1 cellular context compared by ENCODE assay signal in the genomic region with DNA sequence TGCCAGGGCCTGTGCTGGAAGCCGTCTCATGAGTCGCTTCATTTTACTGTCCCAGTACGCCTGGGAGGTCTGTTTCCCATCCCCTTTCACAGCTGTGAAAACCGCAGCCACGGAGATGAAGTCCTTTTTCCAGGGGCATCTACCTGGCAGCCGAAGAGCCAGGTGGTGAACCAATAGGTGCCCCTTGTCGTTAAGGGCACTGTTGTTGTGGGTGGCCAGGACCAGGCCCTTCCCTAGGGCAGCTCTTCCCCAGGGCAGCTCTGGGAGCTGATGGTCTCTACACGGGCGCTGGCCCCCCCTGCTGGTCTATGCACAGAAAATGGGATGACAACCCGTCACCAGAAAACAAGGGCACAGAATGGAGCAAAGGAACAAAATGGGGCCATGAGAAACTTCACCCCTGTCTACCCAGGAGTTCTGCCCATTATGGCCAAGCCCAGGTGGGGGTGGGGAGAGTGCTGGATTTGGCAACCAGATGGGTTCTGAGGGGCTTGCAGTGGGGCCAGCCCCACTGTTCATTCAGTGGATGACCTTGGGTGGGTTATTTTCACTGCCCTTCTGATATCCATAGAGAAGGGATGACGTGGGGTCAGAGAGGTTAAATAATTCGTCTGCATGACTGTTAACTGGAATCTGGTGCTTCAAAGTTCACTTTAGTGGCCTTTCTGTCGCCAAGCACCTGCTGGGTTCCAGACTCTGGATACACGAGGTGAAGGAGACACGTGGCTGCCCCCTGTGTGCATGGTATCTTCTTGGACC.
TF ChIP-seq lines count a peak whose summit lies in the region.

No MANE protein-coding gene starts in this region.

TF ChIP-seq in HepG2, 621 proteins besides CTCF, POLR2A, EP300 and RAD21 (continued from another document and continues in another):
- TF ChIP-seq, protein P1, sequence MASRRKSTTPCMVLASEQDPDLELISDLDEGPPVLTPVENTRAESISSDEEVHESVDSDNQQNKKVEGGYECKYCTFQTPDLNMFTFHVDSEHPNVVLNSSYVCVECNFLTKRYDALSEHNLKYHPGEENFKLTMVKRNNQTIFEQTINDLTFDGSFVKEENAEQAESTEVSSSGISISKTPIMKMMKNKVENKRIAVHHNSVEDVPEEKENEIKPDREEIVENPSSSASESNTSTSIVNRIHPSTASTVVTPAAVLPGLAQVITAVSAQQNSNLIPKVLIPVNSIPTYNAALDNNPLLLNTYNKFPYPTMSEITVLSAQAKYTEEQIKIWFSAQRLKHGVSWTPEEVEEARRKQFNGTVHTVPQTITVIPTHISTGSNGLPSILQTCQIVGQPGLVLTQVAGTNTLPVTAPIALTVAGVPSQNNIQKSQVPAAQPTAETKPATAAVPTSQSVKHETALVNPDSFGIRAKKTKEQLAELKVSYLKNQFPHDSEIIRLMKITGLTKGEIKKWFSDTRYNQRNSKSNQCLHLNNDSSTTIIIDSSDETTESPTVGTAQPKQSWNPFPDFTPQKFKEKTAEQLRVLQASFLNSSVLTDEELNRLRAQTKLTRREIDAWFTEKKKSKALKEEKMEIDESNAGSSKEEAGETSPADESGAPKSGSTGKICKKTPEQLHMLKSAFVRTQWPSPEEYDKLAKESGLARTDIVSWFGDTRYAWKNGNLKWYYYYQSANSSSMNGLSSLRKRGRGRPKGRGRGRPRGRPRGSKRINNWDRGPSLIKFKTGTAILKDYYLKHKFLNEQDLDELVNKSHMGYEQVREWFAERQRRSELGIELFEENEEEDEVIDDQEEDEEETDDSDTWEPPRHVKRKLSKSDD (CRISPR knock-in tag; IDR thresholded peaks at IDR 0.05; ENCODE audit: low read depth), result no peak
- TF ChIP-seq ZNF788 (CRISPR knock-in tag; IDR thresholded peaks at IDR 0.05; ENCODE audit: borderline replicate concordance), result no peak; the same call in 1 of the 2 replicates
- TF ChIP-seq, protein P2, sequence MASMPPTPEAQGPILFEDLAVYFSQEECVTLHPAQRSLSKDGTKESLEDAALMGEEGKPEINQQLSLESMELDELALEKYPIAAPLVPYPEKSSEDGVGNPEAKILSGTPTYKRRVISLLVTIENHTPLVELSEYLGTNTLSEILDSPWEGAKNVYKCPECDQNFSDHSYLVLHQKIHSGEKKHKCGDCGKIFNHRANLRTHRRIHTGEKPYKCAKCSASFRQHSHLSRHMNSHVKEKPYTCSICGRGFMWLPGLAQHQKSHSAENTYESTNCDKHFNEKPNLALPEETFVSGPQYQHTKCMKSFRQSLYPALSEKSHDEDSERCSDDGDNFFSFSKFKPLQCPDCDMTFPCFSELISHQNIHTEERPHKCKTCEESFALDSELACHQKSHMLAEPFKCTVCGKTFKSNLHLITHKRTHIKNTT (CRISPR knock-in tag; IDR thresholded peaks at IDR 0.05), result no peak
- peak; percentile 78; the same call in 1 of the 2 replicates for TF ChIP-seq ZSCAN9 (CRISPR knock-in tag; IDR thresholded peaks at IDR 0.05; ENCODE audit: borderline replicate concordance)
- TF ChIP-seq AHR (CRISPR knock-in tag; IDR thresholded peaks at IDR 0.05), result no peak
- peak; percentile 76 for TF ChIP-seq TARDBP (CRISPR knock-in tag; IDR thresholded peaks at IDR 0.05)
- TF ChIP-seq ZNF572 (CRISPR knock-in tag; IDR thresholded peaks at IDR 0.05), result peak; percentile 82
- no peak for TF ChIP-seq CREB1 (IDR thresholded peaks at IDR 0.05)
- TF ChIP-seq CREB1 (CRISPR knock-in tag; IDR thresholded peaks at IDR 0.05), result no peak
- TF ChIP-seq ZSCAN20 (CRISPR knock-in tag; IDR thresholded peaks at IDR 0.05; ENCODE audit: borderline replicate concordance), result no peak
- TF ChIP-seq, protein P3, sequence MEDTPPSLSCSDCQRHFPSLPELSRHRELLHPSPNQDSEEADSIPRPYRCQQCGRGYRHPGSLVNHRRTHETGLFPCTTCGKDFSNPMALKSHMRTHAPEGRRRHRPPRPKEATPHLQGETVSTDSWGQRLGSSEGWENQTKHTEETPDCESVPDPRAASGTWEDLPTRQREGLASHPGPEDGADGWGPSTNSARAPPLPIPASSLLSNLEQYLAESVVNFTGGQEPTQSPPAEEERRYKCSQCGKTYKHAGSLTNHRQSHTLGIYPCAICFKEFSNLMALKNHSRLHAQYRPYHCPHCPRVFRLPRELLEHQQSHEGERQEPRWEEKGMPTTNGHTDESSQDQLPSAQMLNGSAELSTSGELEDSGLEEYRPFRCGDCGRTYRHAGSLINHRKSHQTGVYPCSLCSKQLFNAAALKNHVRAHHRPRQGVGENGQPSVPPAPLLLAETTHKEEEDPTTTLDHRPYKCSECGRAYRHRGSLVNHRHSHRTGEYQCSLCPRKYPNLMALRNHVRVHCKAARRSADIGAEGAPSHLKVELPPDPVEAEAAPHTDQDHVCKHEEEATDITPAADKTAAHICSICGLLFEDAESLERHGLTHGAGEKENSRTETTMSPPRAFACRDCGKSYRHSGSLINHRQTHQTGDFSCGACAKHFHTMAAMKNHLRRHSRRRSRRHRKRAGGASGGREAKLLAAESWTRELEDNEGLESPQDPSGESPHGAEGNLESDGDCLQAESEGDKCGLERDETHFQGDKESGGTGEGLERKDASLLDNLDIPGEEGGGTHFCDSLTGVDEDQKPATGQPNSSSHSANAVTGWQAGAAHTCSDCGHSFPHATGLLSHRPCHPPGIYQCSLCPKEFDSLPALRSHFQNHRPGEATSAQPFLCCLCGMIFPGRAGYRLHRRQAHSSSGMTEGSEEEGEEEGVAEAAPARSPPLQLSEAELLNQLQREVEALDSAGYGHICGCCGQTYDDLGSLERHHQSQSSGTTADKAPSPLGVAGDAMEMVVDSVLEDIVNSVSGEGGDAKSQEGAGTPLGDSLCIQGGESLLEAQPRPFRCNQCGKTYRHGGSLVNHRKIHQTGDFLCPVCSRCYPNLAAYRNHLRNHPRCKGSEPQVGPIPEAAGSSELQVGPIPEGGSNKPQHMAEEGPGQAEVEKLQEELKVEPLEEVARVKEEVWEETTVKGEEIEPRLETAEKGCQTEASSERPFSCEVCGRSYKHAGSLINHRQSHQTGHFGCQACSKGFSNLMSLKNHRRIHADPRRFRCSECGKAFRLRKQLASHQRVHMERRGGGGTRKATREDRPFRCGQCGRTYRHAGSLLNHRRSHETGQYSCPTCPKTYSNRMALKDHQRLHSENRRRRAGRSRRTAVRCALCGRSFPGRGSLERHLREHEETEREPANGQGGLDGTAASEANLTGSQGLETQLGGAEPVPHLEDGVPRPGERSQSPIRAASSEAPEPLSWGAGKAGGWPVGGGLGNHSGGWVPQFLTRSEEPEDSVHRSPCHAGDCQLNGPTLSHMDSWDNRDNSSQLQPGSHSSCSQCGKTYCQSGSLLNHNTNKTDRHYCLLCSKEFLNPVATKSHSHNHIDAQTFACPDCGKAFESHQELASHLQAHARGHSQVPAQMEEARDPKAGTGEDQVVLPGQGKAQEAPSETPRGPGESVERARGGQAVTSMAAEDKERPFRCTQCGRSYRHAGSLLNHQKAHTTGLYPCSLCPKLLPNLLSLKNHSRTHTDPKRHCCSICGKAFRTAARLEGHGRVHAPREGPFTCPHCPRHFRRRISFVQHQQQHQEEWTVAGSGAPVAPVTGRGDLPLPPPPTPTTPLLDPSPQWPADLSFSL (CRISPR knock-in tag; IDR thresholded peaks at IDR 0.05), result no peak
- TF ChIP-seq NR2F6 (IDR thresholded peaks at IDR 0.05), result peak; percentile 56; the same call in 1 of the 2 replicates
- TF ChIP-seq NR2F6 (CRISPR knock-in tag; IDR thresholded peaks at IDR 0.05), result peak; percentile 67; the same call in 1 of the 2 replicates
- no peak for TF ChIP-seq ZNF253 (CRISPR knock-in tag; IDR thresholded peaks at IDR 0.05; ENCODE audit: borderline replicate concordance)
- TF ChIP-seq PLRG1 (conservative IDR thresholded peaks at IDR 0.05), result no peak
- 0 out of 2 replicates have a peak, but pooled peaks have one; percentile 42 for TF ChIP-seq ZBTB8A (CRISPR knock-in tag; IDR thresholded peaks at IDR 0.05; ENCODE audit: borderline replicate concordance, low read depth)
- TF ChIP-seq, protein P4, sequence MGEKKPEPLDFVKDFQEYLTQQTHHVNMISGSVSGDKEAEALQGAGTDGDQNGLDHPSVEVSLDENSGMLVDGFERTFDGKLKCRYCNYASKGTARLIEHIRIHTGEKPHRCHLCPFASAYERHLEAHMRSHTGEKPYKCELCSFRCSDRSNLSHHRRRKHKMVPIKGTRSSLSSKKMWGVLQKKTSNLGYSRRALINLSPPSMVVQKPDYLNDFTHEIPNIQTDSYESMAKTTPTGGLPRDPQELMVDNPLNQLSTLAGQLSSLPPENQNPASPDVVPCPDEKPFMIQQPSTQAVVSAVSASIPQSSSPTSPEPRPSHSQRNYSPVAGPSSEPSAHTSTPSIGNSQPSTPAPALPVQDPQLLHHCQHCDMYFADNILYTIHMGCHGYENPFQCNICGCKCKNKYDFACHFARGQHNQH (CRISPR knock-in tag; IDR thresholded peaks at IDR 0.05), result peak; percentile 69; the same call in 1 of the 2 replicates
- TF ChIP-seq FOXK2 (IDR thresholded peaks at IDR 0.05), result no peak
- no peak for TF ChIP-seq RFX3 (CRISPR knock-in tag; IDR thresholded peaks at IDR 0.05)
- no peak for TF ChIP-seq ZNF878 (CRISPR knock-in tag; IDR thresholded peaks at IDR 0.05)
- no peak for TF ChIP-seq PTBP1 (IDR thresholded peaks at IDR 0.05; ENCODE audit: low read depth, low read length, poor library complexity, severe bottlenecking)
- TF ChIP-seq RNF2 (conservative IDR thresholded peaks at IDR 0.05; ENCODE audit: low read depth), result no peak
- no peak; the same call in 1 of the 2 replicates for TF ChIP-seq ZBTB20 (CRISPR knock-in tag; IDR thresholded peaks at IDR 0.05; ENCODE audit: borderline replicate concordance, low read depth)
- TF ChIP-seq MBD4 (IDR thresholded peaks at IDR 0.05; ENCODE audit: borderline replicate concordance, low read length), result no peak
- TF ChIP-seq ZNF850 (CRISPR knock-in tag; conservative IDR thresholded peaks at IDR 0.05), result no peak
- TF ChIP-seq RFX5 (IDR thresholded peaks at IDR 0.05; ENCODE audit: low read depth, low read length), result peak; percentile 55
- peak; percentile 91 for TF ChIP-seq HOXA5 (CRISPR knock-in tag; IDR thresholded peaks at IDR 0.05)
- TF ChIP-seq KAT8 (CRISPR knock-in tag; IDR thresholded peaks at IDR 0.05), result peak; percentile 71; the same call in 1 of the 2 replicates
- TF ChIP-seq, protein P5, sequence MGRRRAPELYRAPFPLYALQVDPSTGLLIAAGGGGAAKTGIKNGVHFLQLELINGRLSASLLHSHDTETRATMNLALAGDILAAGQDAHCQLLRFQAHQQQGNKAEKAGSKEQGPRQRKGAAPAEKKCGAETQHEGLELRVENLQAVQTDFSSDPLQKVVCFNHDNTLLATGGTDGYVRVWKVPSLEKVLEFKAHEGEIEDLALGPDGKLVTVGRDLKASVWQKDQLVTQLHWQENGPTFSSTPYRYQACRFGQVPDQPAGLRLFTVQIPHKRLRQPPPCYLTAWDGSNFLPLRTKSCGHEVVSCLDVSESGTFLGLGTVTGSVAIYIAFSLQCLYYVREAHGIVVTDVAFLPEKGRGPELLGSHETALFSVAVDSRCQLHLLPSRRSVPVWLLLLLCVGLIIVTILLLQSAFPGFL (CRISPR knock-in tag; IDR thresholded peaks at IDR 0.05), result no peak
- TF ChIP-seq, protein P6, sequence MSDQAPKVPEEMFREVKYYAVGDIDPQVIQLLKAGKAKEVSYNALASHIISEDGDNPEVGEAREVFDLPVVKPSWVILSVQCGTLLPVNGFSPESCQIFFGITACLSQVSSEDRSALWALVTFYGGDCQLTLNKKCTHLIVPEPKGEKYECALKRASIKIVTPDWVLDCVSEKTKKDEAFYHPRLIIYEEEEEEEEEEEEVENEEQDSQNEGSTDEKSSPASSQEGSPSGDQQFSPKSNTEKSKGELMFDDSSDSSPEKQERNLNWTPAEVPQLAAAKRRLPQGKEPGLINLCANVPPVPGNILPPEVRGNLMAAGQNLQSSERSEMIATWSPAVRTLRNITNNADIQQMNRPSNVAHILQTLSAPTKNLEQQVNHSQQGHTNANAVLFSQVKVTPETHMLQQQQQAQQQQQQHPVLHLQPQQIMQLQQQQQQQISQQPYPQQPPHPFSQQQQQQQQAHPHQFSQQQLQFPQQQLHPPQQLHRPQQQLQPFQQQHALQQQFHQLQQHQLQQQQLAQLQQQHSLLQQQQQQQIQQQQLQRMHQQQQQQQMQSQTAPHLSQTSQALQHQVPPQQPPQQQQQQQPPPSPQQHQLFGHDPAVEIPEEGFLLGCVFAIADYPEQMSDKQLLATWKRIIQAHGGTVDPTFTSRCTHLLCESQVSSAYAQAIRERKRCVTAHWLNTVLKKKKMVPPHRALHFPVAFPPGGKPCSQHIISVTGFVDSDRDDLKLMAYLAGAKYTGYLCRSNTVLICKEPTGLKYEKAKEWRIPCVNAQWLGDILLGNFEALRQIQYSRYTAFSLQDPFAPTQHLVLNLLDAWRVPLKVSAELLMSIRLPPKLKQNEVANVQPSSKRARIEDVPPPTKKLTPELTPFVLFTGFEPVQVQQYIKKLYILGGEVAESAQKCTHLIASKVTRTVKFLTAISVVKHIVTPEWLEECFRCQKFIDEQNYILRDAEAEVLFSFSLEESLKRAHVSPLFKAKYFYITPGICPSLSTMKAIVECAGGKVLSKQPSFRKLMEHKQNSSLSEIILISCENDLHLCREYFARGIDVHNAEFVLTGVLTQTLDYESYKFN (CRISPR knock-in tag; conservative IDR thresholded peaks at IDR 0.05), result peak; percentile 69
- TF ChIP-seq ZNF232 (CRISPR knock-in tag; IDR thresholded peaks at IDR 0.05; ENCODE audit: borderline replicate concordance), result peak; percentile 71; the same call in 1 of the 2 replicates
- TF ChIP-seq, protein P7, sequence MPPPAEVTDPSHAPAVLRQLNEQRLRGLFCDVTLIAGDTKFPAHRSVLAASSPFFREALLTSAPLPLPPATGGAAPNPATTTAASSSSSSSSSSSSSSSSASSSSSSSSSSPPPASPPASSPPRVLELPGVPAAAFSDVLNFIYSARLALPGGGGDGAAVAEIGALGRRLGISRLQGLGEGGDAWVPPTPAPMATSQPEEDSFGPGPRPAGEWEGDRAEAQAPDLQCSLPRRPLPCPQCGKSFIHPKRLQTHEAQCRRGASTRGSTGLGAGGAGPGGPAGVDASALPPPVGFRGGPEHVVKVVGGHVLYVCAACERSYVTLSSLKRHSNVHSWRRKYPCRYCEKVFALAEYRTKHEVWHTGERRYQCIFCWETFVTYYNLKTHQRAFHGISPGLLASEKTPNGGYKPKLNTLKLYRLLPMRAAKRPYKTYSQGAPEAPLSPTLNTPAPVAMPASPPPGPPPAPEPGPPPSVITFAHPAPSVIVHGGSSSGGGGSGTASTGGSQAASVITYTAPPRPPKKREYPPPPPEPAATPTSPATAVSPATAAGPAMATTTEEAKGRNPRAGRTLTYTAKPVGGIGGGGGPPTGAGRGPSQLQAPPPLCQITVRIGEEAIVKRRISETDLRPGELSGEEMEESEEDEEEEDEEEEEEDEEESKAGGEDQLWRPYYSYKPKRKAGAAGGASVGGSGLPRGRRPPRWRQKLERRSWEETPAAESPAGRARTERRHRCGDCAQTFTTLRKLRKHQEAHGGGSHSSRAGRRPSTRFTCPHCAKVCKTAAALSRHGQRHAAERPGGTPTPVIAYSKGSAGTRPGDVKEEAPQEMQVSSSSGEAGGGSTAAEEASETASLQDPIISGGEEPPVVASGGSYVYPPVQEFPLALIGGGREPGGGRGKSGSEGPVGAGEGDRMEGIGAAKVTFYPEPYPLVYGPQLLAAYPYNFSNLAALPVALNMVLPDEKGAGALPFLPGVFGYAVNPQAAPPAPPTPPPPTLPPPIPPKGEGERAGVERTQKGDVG (CRISPR knock-in tag; IDR thresholded peaks at IDR 0.05; ENCODE audit: borderline replicate concordance), result peak; percentile 85; the same call in 1 of the 2 replicates
- TF ChIP-seq YEATS4 (CRISPR knock-in tag; IDR thresholded peaks at IDR 0.05; ENCODE audit: borderline replicate concordance), result peak; percentile 40; the same call in 1 of the 2 replicates
- 0 out of 2 replicates have a peak, but pooled peaks have one; percentile 23 for TF ChIP-seq GATA4 (IDR thresholded peaks at IDR 0.05; ENCODE audit: borderline replicate concordance, low read depth)
- no peak for TF ChIP-seq ZNF577 (CRISPR knock-in tag; IDR thresholded peaks at IDR 0.05; ENCODE audit: borderline replicate concordance, low read depth)
- TF ChIP-seq MZF1 (CRISPR knock-in tag; IDR thresholded peaks at IDR 0.05; ENCODE audit: borderline replicate concordance), result no peak
- peak; percentile 49; the same call in 1 of the 2 replicates for TF ChIP-seq RELA (CRISPR knock-in tag; IDR thresholded peaks at IDR 0.05)
